8 cellular contexts compared by ENCODE assay signal in the genomic region with DNA sequence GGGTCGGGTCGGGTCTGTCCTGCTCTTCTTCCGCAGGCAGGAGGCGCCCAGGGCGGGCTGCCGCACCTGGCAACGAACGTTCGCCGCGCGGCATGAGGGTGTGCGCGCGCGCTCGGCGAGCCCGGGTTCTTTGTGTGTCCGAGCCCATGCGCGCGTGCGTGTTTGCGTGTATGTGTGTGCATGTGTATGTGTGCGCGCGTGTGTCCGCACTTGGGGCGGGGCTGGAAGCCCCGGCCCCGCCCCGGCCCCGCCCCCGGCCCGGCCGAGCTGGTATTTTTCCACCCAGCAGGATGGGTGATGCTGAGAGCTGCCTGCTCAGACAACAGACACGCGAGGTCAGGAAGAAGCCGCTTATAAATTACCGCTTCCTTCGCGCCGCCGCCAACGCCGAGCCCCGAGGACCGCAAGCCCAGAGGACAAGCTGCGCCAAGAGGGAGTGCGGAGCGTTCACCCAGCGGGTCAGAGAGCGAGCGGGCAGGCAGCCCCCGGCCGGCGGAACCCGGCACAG. TPM values are rescaled to one million over a fixed set of nuclear protein-coding genes. Genes with fewer than 3 reads are reported as not detected.
A peak's percentile ranks its signal among the peaks of the same experiment; 100 is the strongest.
DNase-seq lines count a peak whose midpoint lies in the region; ATAC-seq, FAIRE-seq and TF ChIP-seq lines count a peak whose summit lies in the region.

Gene SLC6A6, plus strand, starts transcription at position 303 of the 508 bp plus-strand sequence. CDS start 41,029 bp downstream, outside the sequence.

- no peaks in the 10 kb centered on the region for H3K9me3 ChIP-seq in H1 (ENCODE audit: insufficient read depth in 2 of 2, low read depth in 1 of 2, low read length in 1 of 2)

- TF ChIP-seq POLR2A in H1 (IDR thresholded peaks at IDR 0.05; ENCODE audit: control extremely low read depth in 1 of 2, low read depth in 2 of 2, low read length in 2 of 2), result peak in 1 of 2 experiments; percentile 93; a peak in 2 of 3 replicates

- H2BK5ac ChIP-seq in H1 (ENCODE audit: low read depth, low read length) (peak within 1 kb of the TSS; percentile 98), mesendoderm (ENCODE audit: low read length) (peak within 1 kb of the TSS; percentile 91)

- H2BK120ac ChIP-seq in H1 (replicated peaks; ENCODE audit: low read depth, low read length) (peak within 1 kb of the TSS; percentile 7), mesendoderm (ENCODE audit: low read depth, low read length) (no peak within 1 kb of the TSS)

- in situ Hi-C loops in Caki2 (cut with HindIII; ENCODE audit: low pct_unique_long_range_greater_than_20kb, low sequenced_read_pairs), result no loop called here

- ATAC-seq in GM21360 (IDR thresholded peaks at IDR 0.05; ENCODE audit: unreplicated experiment), result peak; percentile 69

- DNase-seq in Caki2 (ENCODE audit: low read depth), result peak; percentile 92
- peak; percentile 86 for DNase-seq in HTR-8/SVneo (ENCODE audit: insufficient read length, low spot score)
- DNase-seq in NOMO-1 (lab: John Stamatoyannopoulos, UW; ENCODE audit: unreplicated experiment in 2 of 2), result peak; percentile 81 to 87
- peak; percentile 86 to 91 for DNase-seq in activated CD8-positive, alpha-beta memory T cell treated with anti-CD3 and anti-CD28 coated beads for 4 hours (ENCODE audit: low read depth in 2 of 2)
- peak; percentile 87 to 92 for DNase-seq in H1 (ENCODE audit: low read depth in 1 of 2, low spot score in 2 of 2)
- peak; percentile 99 for DNase-seq in mesendoderm
- DNase-seq in stimulated activated CD8-positive, alpha-beta memory T cell treated with anti-CD3 and anti-CD28 coated beads, Interleukin-12 subunit alpha, Interleukin-12 subunit beta, amount 100 ng/mL, for 4 hours (ENCODE audit: low read depth), result peak; percentile 88

- TF ChIP-seq RAD21 in H1 (IDR thresholded peaks at IDR 0.05 in 1 of 2, conservative IDR thresholded peaks at IDR 0.05 in 1 of 2; ENCODE audit: low read depth in 2 of 2, low read length in 2 of 2), result peak; percentile 59 to 65

- peak within 1 kb of the TSS; percentile 60 for H2AFZ ChIP-seq in H1 (ENCODE audit: low read length)

- no peak for TF ChIP-seq EP300 in H1 (IDR thresholded peaks at IDR 0.05; ENCODE audit: borderline replicate concordance in 1 of 2, low read depth in 2 of 2, low read length in 2 of 2)

- peaks cover 39 to 46% of the 10 kb centered on the region in 2 experiments for H3K79me2 ChIP-seq in H1 (ENCODE audit: control insufficient read depth in 1 of 2, insufficient read depth in 2 of 2, low read length in 2 of 2)
- H3K79me2 ChIP-seq in mesendoderm (ENCODE audit: control insufficient read depth, insufficient read depth, low read length), result peaks cover 48% of the 10 kb centered on the region

- H2AK5ac ChIP-seq in H1 (ENCODE audit: low read depth, low read length) (peak within 1 kb of the TSS; percentile 88; the same call in 1 of the 2 replicates), mesendoderm (ENCODE audit: low read length) (peak within 1 kb of the TSS; percentile 99)

- POLR2A ChIA-PET in H1 (lab: Charles Lee; ENCODE audit: partially characterized antibody), result interaction anchor here (0.8 to 6.5 kb wide), 22 partner anchors 10 to 141 kb away, joined by 3 to 41 read pairs (median 4); no protein-coding TSS in a partner anchor

- peak within 1 kb of the TSS; percentile 85 to 93 (median 86) for H3K9ac ChIP-seq in H1 (replicated peaks in 1 of 4; ENCODE audit: extremely low read depth in 1 of 4, low read depth in 3 of 4, low read length in 3 of 4)
- H3K9ac ChIP-seq in mesendoderm (ENCODE audit: low read length), result peak within 1 kb of the TSS; percentile 96

- H3K4ac ChIP-seq in H1 (replicated peaks; ENCODE audit: insufficient read length, low read depth, low read length) (peak within 1 kb of the TSS; percentile 98), mesendoderm (ENCODE audit: low read depth, low read length) (peak within 1 kb of the TSS; percentile 97)

- CTCF ChIA-PET in H1 (lab: Charles Lee; ENCODE audit: partially characterized antibody), result interaction anchor here (0.8 to 3.6 kb wide), 15 partner anchors 11 to 141 kb away, joined by 3 to 27 read pairs (median 4); no protein-coding TSS in a partner anchor

- peak within 1 kb of the TSS; percentile 90 for H2BK20ac ChIP-seq in H1 (ENCODE audit: low read length)

- H2BK15ac ChIP-seq in H1 (ENCODE audit: low read length) (peak within 1 kb of the TSS; percentile 92; the same call in 1 of the 2 replicates), mesendoderm (replicated peaks; ENCODE audit: low read depth) (no peak within 1 kb of the TSS)

- H3K79me1 ChIP-seq in H1 (ENCODE audit: low read depth, low read length), result peaks cover 18% of the 10 kb centered on the region
- peaks cover 13% of the 10 kb centered on the region for H3K79me1 ChIP-seq in mesendoderm (ENCODE audit: low read length)

- peaks cover 8 to 27% of the 10 kb centered on the region in 2 experiments for H4K20me1 ChIP-seq in H1 (replicated peaks in 1 of 2; ENCODE audit: control insufficient read depth in 1 of 2, insufficient read depth in 2 of 2, low read length in 2 of 2)

- H4K8ac ChIP-seq in H1 (ENCODE audit: extremely low read depth, insufficient read depth, low read length), result peak within 1 kb of the TSS; percentile 86
- H4K8ac ChIP-seq in mesendoderm (ENCODE audit: low read depth, low read length), result no peak within 1 kb of the TSS

- peak within 1 kb of the TSS; percentile 96 for H4K5ac ChIP-seq in H1 (ENCODE audit: insufficient read length, low read depth, low read length)
- H4K5ac ChIP-seq in mesendoderm (ENCODE audit: low read length), result no peak within 1 kb of the TSS

- TF ChIP-seq CTCF in H1 (IDR thresholded peaks at IDR 0.05; ENCODE audit: control extremely low read depth in 1 of 3, insufficient read depth in 1 of 3, low read depth in 1 of 3, low read length in 3 of 3), result peak in 2 of 3 experiments; percentile 68 to 70; a peak in 3 of 4 replicates

- H4K91ac ChIP-seq in H1 (replicated peaks; ENCODE audit: insufficient read length, low read length), result peak within 1 kb of the TSS; percentile 95

- peak within 1 kb of the TSS; percentile 100 for H3K4me2 ChIP-seq in H1 (ENCODE audit: insufficient read depth in 1 of 2, low read depth in 2 of 2, low read length in 2 of 2)
- peak within 1 kb of the TSS; percentile 99 for H3K4me2 ChIP-seq in mesendoderm (ENCODE audit: low read length)

- H3K36me3 ChIP-seq in H1 (ENCODE audit: control insufficient read depth in 2 of 4, insufficient read depth in 4 of 4, low read length in 3 of 4) (no peaks in the 10 kb centered on the region), mesendoderm (ENCODE audit: control insufficient read depth, insufficient read depth, low read length) (no peaks in the 10 kb centered on the region)

- FAIRE-seq in HTR-8/SVneo (lab: Jason Lieb, UNC), result no peak
- FAIRE-seq in H1 (lab: Jason Lieb, UNC), result no peak

- H3K23me2 ChIP-seq in H1 (ENCODE audit: low read depth, low read length), result peaks cover 13% of the 10 kb centered on the region

- WGBS in H1 (ENCODE audit: extremely low coverage in 1 of 2, insufficient coverage in 1 of 2, insufficient read length in 1 of 2, insufficient replicate concordance in 2 of 2, low coverage in 1 of 2, low lambda C conversion rate in 2 of 2, missing lambda C conversion rate in 1 of 2), 2 experiments, result 0% methylated on average over 42 of the region's 59 CpGs; no CpG with 5 or more reads in 1 of the 2 experiments
- no CpG with 5 or more reads among the region's 59 CpGs for WGBS in mesendoderm (ENCODE audit: extremely low coverage, insufficient coverage, low lambda C conversion rate)

- peak within 1 kb of the TSS; percentile 91 for H3K56ac ChIP-seq in H1 (replicated peaks; ENCODE audit: insufficient read length, low read depth, low read length)
- peak within 1 kb of the TSS; percentile 96 for H3K56ac ChIP-seq in mesendoderm (ENCODE audit: low read length)

- peak within 1 kb of the TSS; percentile 74 for H3K14ac ChIP-seq in H1 (ENCODE audit: insufficient read length)

- H3K4me3 ChIP-seq in H1 (ENCODE audit: extremely low read depth in 1 of 4, insufficient read depth in 2 of 4, low read depth in 3 of 4, low read length in 4 of 4), result peak within 1 kb of the TSS; percentile 82 to 99 (median 98)
- peak within 1 kb of the TSS; percentile 90 for H3K4me3 ChIP-seq in mesendoderm (ENCODE audit: low read length)

- H3K4me1 ChIP-seq in H1 (replicated peaks in 1 of 4; ENCODE audit: control insufficient read depth in 3 of 4, insufficient read depth in 4 of 4, low read length in 3 of 4) (peaks cover 5 to 25% (median 18%) of the 10 kb centered on the region in 4 experiments), mesendoderm (ENCODE audit: control insufficient read depth, low read depth, low read length) (peaks cover 9% of the 10 kb centered on the region)

- H3K27ac ChIP-seq in H1 (ENCODE audit: low read depth, low read length), result peak within 1 kb of the TSS; percentile 90
- peak within 1 kb of the TSS; percentile 97 for H3K27ac ChIP-seq in mesendoderm (ENCODE audit: low read depth, low read length)

- H3K27me3 ChIP-seq in H1 (replicated peaks in 1 of 4; ENCODE audit: control insufficient read depth in 3 of 4, extremely low read depth in 1 of 4, insufficient read depth in 3 of 4, low read length in 3 of 4) (no peaks in the 10 kb centered on the region), mesendoderm (ENCODE audit: insufficient read depth, low read length, poor library complexity) (no peaks in the 10 kb centered on the region)

- H2BK12ac ChIP-seq in H1 (ENCODE audit: low read depth, low read length), result peak within 1 kb of the TSS; percentile 99

- H3K23ac ChIP-seq in H1 (ENCODE audit: insufficient read length), result peak within 1 kb of the TSS; percentile 23
- peak within 1 kb of the TSS; percentile 100 for H3K23ac ChIP-seq in mesendoderm (ENCODE audit: low read length)

- peak within 1 kb of the TSS; percentile 98 for H3K18ac ChIP-seq in H1 (ENCODE audit: extremely low read depth, low read length)
- peak within 1 kb of the TSS; percentile 78 for H3K18ac ChIP-seq in mesendoderm (ENCODE audit: low read length)

TF ChIP-seq in H1, 55 proteins besides CTCF, POLR2A, EP300 and RAD21 (continues in another document):
- TF ChIP-seq YY1 (IDR thresholded peaks at IDR 0.05; ENCODE audit: low read depth, low read length), result no peak
- TF ChIP-seq SUZ12 (IDR thresholded peaks at IDR 0.05; ENCODE audit: low read length), result peak; percentile 25; the same call in 1 of the 2 replicates
- TF ChIP-seq RFX5 (IDR thresholded peaks at IDR 0.05; ENCODE audit: borderline replicate concordance, low read depth, low read length), result no peak
- peak; percentile 80 for TF ChIP-seq BACH1 (IDR thresholded peaks at IDR 0.05; ENCODE audit: low read length)

RNA-seq across cellular contexts. Expression of gene SLC6A6, which starts in this region (rescaled TPM):
- total RNA-seq in Caki2 (2014; rRNA removed; shearing (Covaris generic); ENCODE audit: low replicate concordance), result 62.5 and 65.5 TPM in 2 replicates
- total RNA-seq in H1 (2021; fragmentation: NEBNext Ultra II Directional; extraction: Animal tissue kit (Norgen Biotek cat#: 25700)), result 140 and 144 TPM in 2 replicates
- polyA plus RNA-seq in H1 (2011; rRNA removed), result 66.2 and 77.8 TPM in 2 replicates
- 69.0 TPM for polyA plus RNA-seq in H1 (2011; cell fraction: cytosol; rRNA removed)
- polyA plus RNA-seq in H1 (2011; cell fraction: nucleus; rRNA removed), result 164 TPM
- polyA plus RNA-seq in H1 (2012, experiment 1 of 2), result 61.4 to 78.1 TPM (median 74.2 TPM) in 4 replicates
- 45.2 TPM for polyA plus RNA-seq in H1 (2012, experiment 2 of 2)
- polyA plus RNA-seq in H1 (2013, experiment 1 of 2), result 158 TPM
- 135 TPM for polyA plus RNA-seq in H1 (2013, experiment 2 of 2)
- 242 and 245 TPM in 2 replicates for polyA minus RNA-seq in H1 (2011; rRNA and poly(A)+ RNA removed)
- polyA minus RNA-seq in H1 (2011; cell fraction: cytosol; rRNA and poly(A)+ RNA removed), result 135 TPM
- polyA minus RNA-seq in H1 (2011; cell fraction: nucleus; rRNA and poly(A)+ RNA removed), result 104 TPM
- 50.8 TPM for polyA plus RNA-seq in mesendoderm (2013, experiment 1 of 2)
- polyA plus RNA-seq in mesendoderm (2013, experiment 2 of 2), result 51.5 TPM

Comparison
In these comparisons a context has a peak if more than half of its experiments do, and no peak if none do; other contexts are left out.
1. Peak in every context shown above with its lines: DNase-seq, ATAC-seq, H3K4me3 ChIP-seq and H3K27ac ChIP-seq.